Comparison of ENCODE assay signal across 8 cellular contexts in the genomic region with DNA sequence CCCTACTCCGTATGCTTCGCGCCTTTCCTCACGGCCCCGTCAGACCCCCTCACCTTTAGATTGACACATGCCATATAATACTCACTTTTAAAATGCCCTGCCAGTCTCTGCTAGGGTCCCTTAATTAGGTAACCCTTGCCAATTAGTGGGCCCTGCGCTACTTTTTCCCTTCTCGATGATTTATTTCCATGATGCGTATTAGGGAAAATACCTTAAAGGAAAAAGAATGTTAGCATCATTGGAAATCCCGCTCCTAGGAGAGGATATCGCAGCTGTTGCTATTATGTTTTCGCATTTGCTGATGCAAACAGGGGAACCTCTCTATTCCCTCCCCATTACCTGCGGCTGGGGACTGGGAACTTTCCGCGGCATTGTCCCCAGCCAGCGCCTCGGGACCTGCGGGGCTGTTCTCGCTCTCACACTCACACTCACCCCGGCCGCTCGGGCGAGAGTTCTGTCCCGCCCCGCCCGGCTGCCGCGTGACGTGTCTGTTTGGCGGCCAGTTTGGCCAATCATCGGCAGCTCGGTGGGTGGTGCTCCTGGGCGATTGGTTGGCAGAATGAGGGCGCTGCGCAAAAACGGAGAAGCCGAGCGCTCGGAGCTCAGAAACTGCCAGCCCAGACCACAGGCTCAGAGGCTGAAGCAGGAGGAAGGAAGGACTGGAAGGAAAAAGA. TPM values are rescaled to one million over a fixed set of nuclear protein-coding genes. Genes with fewer than 3 reads are reported as not detected.
DNase-seq lines count a peak whose midpoint lies in the region; ATAC-seq and TF ChIP-seq lines count a peak whose summit lies in the region.

A gene with protein sequence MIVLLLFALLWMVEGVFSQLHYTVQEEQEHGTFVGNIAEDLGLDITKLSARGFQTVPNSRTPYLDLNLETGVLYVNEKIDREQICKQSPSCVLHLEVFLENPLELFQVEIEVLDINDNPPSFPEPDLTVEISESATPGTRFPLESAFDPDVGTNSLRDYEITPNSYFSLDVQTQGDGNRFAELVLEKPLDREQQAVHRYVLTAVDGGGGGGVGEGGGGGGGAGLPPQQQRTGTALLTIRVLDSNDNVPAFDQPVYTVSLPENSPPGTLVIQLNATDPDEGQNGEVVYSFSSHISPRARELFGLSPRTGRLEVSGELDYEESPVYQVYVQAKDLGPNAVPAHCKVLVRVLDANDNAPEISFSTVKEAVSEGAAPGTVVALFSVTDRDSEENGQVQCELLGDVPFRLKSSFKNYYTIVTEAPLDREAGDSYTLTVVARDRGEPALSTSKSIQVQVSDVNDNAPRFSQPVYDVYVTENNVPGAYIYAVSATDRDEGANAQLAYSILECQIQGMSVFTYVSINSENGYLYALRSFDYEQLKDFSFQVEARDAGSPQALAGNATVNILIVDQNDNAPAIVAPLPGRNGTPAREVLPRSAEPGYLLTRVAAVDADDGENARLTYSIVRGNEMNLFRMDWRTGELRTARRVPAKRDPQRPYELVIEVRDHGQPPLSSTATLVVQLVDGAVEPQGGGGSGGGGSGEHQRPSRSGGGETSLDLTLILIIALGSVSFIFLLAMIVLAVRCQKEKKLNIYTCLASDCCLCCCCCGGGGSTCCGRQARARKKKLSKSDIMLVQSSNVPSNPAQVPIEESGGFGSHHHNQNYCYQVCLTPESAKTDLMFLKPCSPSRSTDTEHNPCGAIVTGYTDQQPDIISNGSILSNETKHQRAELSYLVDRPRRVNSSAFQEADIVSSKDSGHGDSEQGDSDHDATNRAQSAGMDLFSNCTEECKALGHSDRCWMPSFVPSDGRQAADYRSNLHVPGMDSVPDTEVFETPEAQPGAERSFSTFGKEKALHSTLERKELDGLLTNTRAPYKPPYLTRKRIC (plus strand): TSS at position 605 of the 674 bp plus-strand sequence. CDS start 847 bp downstream, outside the sequence.

- DNase-seq in G401 (ENCODE audit: low spot score) = peak; percentile 55
- peak; percentile 81 for DNase-seq in NCI-H2171 treated with DMSO at 0.1 percent for 48 hours (lab: John Stamatoyannopoulos, UW)
- peak; percentile 41 for DNase-seq in activated T-helper 2 cell treated with anti-CD3 and anti-CD28 coated beads, Interferon-gamma antibody, Interleukin-2, Interleukin-4, amounts not matched to agents 10 μg/mL and 5 μg/mL and 100 μg/mL, durations not matched to agents 14 hours and 24 hours and 36 hours (ENCODE audit: low spot score)
- peak; percentile 41 for DNase-seq in germinal center (ENCODE audit: low spot score)
- peak; percentile 96 for DNase-seq in type B pancreatic cell (ENCODE audit: extremely low spot score, unreplicated experiment)
- DNase-seq in LoVo (ENCODE audit: low spot score) = no peak

- no peaks in the 10 kb centered on the region for H4K20me1 ChIP-seq in neural cell (ENCODE audit: insufficient read depth)

- peaks cover 2% of the 10 kb centered on the region for H3F3A ChIP-seq in neural cell (ENCODE audit: insufficient read depth, low read length, poor library complexity, severe bottlenecking)

- H3K9me3 ChIP-seq in neural cell (ENCODE audit: low read length) = no peaks in the 10 kb centered on the region

- no peaks in the 10 kb centered on the region for H3K79me2 ChIP-seq in neural cell (replicated peaks; ENCODE audit: insufficient read depth, low read length)

- intact Hi-C loops in activated T-helper 2 cell treated with anti-CD3 and anti-CD28 coated beads, Interferon-gamma antibody, Interleukin-2, Interleukin-4, amounts not matched to agents 10 μg/mL and 5 μg/mL and 100 μg/mL, durations not matched to agents 14 hours and 24 hours and 36 hours (cut with micrococcal nuclease) = no loop called here

- H3K4me1 Mint-ChIP-seq in activated T-helper 2 cell treated with anti-CD3 and anti-CD28 coated beads, Interferon-gamma antibody, Interleukin-2, Interleukin-4, amounts not matched to agents 10 μg/mL and 5 μg/mL and 100 μg/mL, durations not matched to agents 14 hours and 24 hours and 36 hours (ENCODE audit: low read depth) = peaks cover 17% of the 10 kb centered on the region
- H3K4me1 Mint-ChIP-seq in type B pancreatic cell (ENCODE audit: unreplicated experiment) = peaks cover 24% of the 10 kb centered on the region

- in situ Hi-C loops in G401 (cut with HindIII; ENCODE audit: low sequenced_read_pairs) = no loop called here

- TF ChIP-seq CTCF in neural cell (IDR thresholded peaks at IDR 0.05; ENCODE audit: poor library complexity, severe bottlenecking) (no peak), type B pancreatic cell (conservative IDR thresholded peaks at IDR 0.05) (no peak)

- H3K9me3 Mint-ChIP-seq in activated T-helper 2 cell treated with anti-CD3 and anti-CD28 coated beads, Interferon-gamma antibody, Interleukin-2, Interleukin-4, amounts not matched to agents 10 μg/mL and 5 μg/mL and 100 μg/mL, durations not matched to agents 14 hours and 24 hours and 36 hours = no peaks in the 10 kb centered on the region
- H3K9me3 Mint-ChIP-seq in type B pancreatic cell = no peaks in the 10 kb centered on the region

- peak within 1 kb of the TSS; percentile 77 for H3K9ac ChIP-seq in neural cell (ENCODE audit: low read length)

- no peaks in the 10 kb centered on the region for H3K36me3 Mint-ChIP-seq in activated T-helper 2 cell treated with anti-CD3 and anti-CD28 coated beads, Interferon-gamma antibody, Interleukin-2, Interleukin-4, amounts not matched to agents 10 μg/mL and 5 μg/mL and 100 μg/mL, durations not matched to agents 14 hours and 24 hours and 36 hours (ENCODE audit: low read depth)
- peaks cover 7% of the 10 kb centered on the region for H3K36me3 Mint-ChIP-seq in type B pancreatic cell

- no peaks in the 10 kb centered on the region for H3K9me2 ChIP-seq in neural cell (ENCODE audit: insufficient read depth, low read length)

- peak; percentile 92 for ATAC-seq in HG02642 (IDR thresholded peaks at IDR 0.05; ENCODE audit: poor library complexity, unreplicated experiment)

- peaks cover 50% of the 10 kb centered on the region for H3K27me3 ChIP-seq in neural cell (ENCODE audit: insufficient read depth, low read depth, low read length)

- H3K27me3 Mint-ChIP-seq in activated T-helper 2 cell treated with anti-CD3 and anti-CD28 coated beads, Interferon-gamma antibody, Interleukin-2, Interleukin-4, amounts not matched to agents 10 μg/mL and 5 μg/mL and 100 μg/mL, durations not matched to agents 14 hours and 24 hours and 36 hours (ENCODE audit: low read depth) = peaks cover 74% of the 10 kb centered on the region
- H3K27me3 Mint-ChIP-seq in type B pancreatic cell = peaks cover 89% of the 10 kb centered on the region

- no peak for TF ChIP-seq EP300 in neural cell (conservative IDR thresholded peaks at IDR 0.05; ENCODE audit: poor library complexity, severe bottlenecking)

- no peaks in the 10 kb centered on the region for H3K36me3 ChIP-seq in neural cell (ENCODE audit: insufficient read depth, low read length)

- peak within 1 kb of the TSS; percentile 68 for H3K4me2 ChIP-seq in neural cell (ENCODE audit: low read length)

- H2AFZ ChIP-seq in neural cell (ENCODE audit: low read depth, low read length) = peak within 1 kb of the TSS; percentile 25

- H3K27ac ChIP-seq in neural cell (ENCODE audit: low read length) = peak within 1 kb of the TSS; percentile 33

- H3K4me3 ChIP-seq in neural cell (ENCODE audit: low read length) = peak within 1 kb of the TSS; percentile 81

- peak within 1 kb of the TSS; percentile 52 for H3K27ac Mint-ChIP-seq in activated T-helper 2 cell treated with anti-CD3 and anti-CD28 coated beads, Interferon-gamma antibody, Interleukin-2, Interleukin-4, amounts not matched to agents 10 μg/mL and 5 μg/mL and 100 μg/mL, durations not matched to agents 14 hours and 24 hours and 36 hours
- peak within 1 kb of the TSS; percentile 80 for H3K27ac Mint-ChIP-seq in type B pancreatic cell

- TF ChIP-seq RAD21 in neural cell (conservative IDR thresholded peaks at IDR 0.05) = no peak

- peak within 1 kb of the TSS; percentile 72 for H3K4me3 Mint-ChIP-seq in activated T-helper 2 cell treated with anti-CD3 and anti-CD28 coated beads, Interferon-gamma antibody, Interleukin-2, Interleukin-4, amounts not matched to agents 10 μg/mL and 5 μg/mL and 100 μg/mL, durations not matched to agents 14 hours and 24 hours and 36 hours (ENCODE audit: low read depth)
- peak within 1 kb of the TSS; percentile 93 for H3K4me3 Mint-ChIP-seq in type B pancreatic cell

TF ChIP-seq in neural cell, 6 proteins besides CTCF, POLR2A, EP300 and RAD21 (continues in another document):
- TF ChIP-seq REST (IDR thresholded peaks at IDR 0.05; ENCODE audit: borderline replicate concordance) = peak; percentile 98
- peak; percentile 85 for TF ChIP-seq POLR2AphosphoS5 (IDR thresholded peaks at IDR 0.05)
- peak; percentile 11 for TF ChIP-seq MXI1 (conservative IDR thresholded peaks at IDR 0.05; ENCODE audit: poor library complexity, severe bottlenecking)
- TF ChIP-seq TAF1 (IDR thresholded peaks at IDR 0.05; ENCODE audit: low read depth) = peak; percentile 100

RNA-seq across cellular contexts. Expression of the gene that starts here (rescaled TPM):
- 2.3 and 3.3 TPM in 2 replicates for total RNA-seq in G401 (2014; rRNA removed; shearing (Covaris generic))
- 0.09 TPM in 1 of 2 replicates, not detected in the other for total RNA-seq in activated T-helper 2 cell treated with anti-CD3 and anti-CD28 coated beads, Interferon-gamma antibody, Interleukin-2, Interleukin-4, amounts not matched to agents 10 μg/mL and 5 μg/mL and 100 μg/mL, durations not matched to agents 14 hours and 24 hours and 36 hours
- 37.0 and 38.5 TPM in 2 replicates for polyA plus RNA-seq in neural cell
- polyA minus RNA-seq in neural cell = 109 and 111 TPM in 2 replicates
- total RNA-seq in type B pancreatic cell (ENCODE audit: low replicate concordance) = 10.4 and 61.9 TPM in 2 replicates

Comparison
In these comparisons a context has a peak if more than half of its experiments do, and no peak if none do; other contexts are left out.
1. Peak in DNase-seq in activated T-helper 2 cell treated with anti-CD3 and anti-CD28 coated beads, Interferon-gamma antibody, Interleukin-2, Interleukin-4, amounts not matched to agents 10 μg/mL and 5 μg/mL and 100 μg/mL, durations not matched to agents 14 hours and 24 hours and 36 hours; RNA of the gene not detected or under 1 TPM.